22 cellular contexts compared by ENCODE assay signal in the genomic region with DNA sequence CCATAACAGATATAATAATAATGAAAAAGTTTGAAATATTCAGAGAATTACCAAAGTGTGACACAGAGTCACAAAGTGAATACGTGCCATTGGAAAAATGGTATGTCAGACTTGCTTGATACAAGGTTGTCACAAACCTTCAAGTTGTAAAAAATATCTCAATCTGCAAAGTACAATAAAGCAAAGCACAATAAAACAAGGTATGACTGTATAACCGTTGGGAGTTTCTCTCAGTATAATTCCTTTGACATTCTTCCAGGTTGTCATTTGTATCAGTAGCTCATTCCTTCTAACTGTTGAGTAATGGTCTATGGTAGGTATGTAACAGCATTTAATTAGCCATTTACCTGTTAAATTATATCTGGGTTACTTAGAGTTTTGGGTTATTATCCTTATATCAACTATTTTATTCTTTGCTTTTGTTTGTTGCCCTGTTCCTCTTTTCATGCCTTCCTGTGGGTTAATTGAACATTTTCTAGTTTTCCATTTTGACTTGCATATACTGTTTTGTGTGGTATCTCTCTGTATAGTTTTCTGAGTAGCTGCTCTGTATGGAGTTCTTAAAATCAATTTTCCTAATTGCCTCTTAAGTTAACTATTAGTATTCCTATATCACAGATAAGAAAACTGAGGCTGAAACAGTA.
DNase-seq lines count a peak whose midpoint lies in the region; ATAC-seq, FAIRE-seq and TF ChIP-seq lines count a peak whose summit lies in the region.
"Had no signal": no experiment of that assay in that cellular context is flagged by ENCODE, and none has a peak within 500 bp of the region (broad histone marks: within the 10 kb centered on the region; RNA-seq: fewer than 3 reads in every experiment).

No MANE protein-coding gene starts in this region.

- H3K27ac ChIP-seq in VCaP (peak overlapping the region; percentile 40), hepatocyte (peak overlapping the region; percentile 33), pancreas (no peak overlapping the region)
- H3K27ac ChIP-seq: 22Rv1, A549, C4-2B had no signal

- H3K4me3 ChIP-seq in Caco-2 (ENCODE audit: low read depth, low read length) (no peak overlapping the region), hepatocyte (no peak overlapping the region), pancreas (no peak overlapping the region)
- H3K4me3 ChIP-seq: A549, GM23338 had no signal

- H3K27ac Mint-ChIP-seq in Caco-2 (ENCODE audit: unreplicated experiment) (peak overlapping the region; percentile 68), WTC11 (no peak overlapping the region)
- H3K27ac Mint-ChIP-seq: CD4-positive, alpha-beta T cell; GM23338 had no signal

- H3K9me3 ChIP-seq in Caco-2, result no peaks in the 10 kb centered on the region
- H3K9me3 ChIP-seq in hepatocyte (ENCODE audit: low read depth), result no peaks in the 10 kb centered on the region
- no peaks in the 10 kb centered on the region for H3K9me3 ChIP-seq in pancreas
- H3K9me3 ChIP-seq: A549 had no signal

- H3K4me1 ChIP-seq in Caco-2, result peaks cover 21% of the 10 kb centered on the region
- H3K4me1 ChIP-seq in hepatocyte (ENCODE audit: insufficient read depth), result no peaks in the 10 kb centered on the region
- no peaks in the 10 kb centered on the region for H3K4me1 ChIP-seq in pancreas
- H3K4me1 ChIP-seq: A549 had no signal

- H3K4me2 ChIP-seq in hepatocyte, result peak overlapping the region; percentile 5
- H3K4me2 ChIP-seq: A549, GM23338 had no signal

- no peaks in the 10 kb centered on the region for H3K27me3 Mint-ChIP-seq in Caco-2 (ENCODE audit: insufficient read depth, unreplicated experiment)
- no peaks in the 10 kb centered on the region for H3K27me3 Mint-ChIP-seq in WTC11 (ENCODE audit: low read depth)
- H3K27me3 Mint-ChIP-seq: CD4-positive, alpha-beta T cell had no signal

- no peaks in the 10 kb centered on the region for H4K20me1 ChIP-seq in hepatocyte (ENCODE audit: insufficient read depth, poor library complexity, severe bottlenecking)

- H3K36me3 Mint-ChIP-seq in Caco-2 (ENCODE audit: insufficient read depth, unreplicated experiment) (no peaks in the 10 kb centered on the region), WTC11 (no peaks in the 10 kb centered on the region)

- FAIRE-seq in pancreas (lab: Jason Lieb, UNC), result peak; percentile 47
- FAIRE-seq: A549, GM12892, GM18507, HTR-8/SVneo had no signal

- POLR2A ChIA-PET in Caco-2 (lab: Charles Lee) (no interaction called here), WTC11 (lab: Charles Lee) (no interaction called here)

- no peaks in the 10 kb centered on the region for H3K79me2 ChIP-seq in hepatocyte

- H3K36me3 ChIP-seq in Caco-2 (ENCODE audit: control insufficient read depth, insufficient read depth, low read length) (no peaks in the 10 kb centered on the region), hepatocyte (replicated peaks; ENCODE audit: insufficient read depth, low read depth) (no peaks in the 10 kb centered on the region), pancreas (no peaks in the 10 kb centered on the region)

- no peak for DNase-seq in Caco-2
- no peak for DNase-seq in hepatocyte (ENCODE audit: low spot score)
- DNase-seq in pancreas, result no peak
- DNase-seq in GM10266 (ENCODE audit: extremely low spot score), result no peak
- DNase-seq in DMS 273 treated with DMSO at 0.1 percent for 48 hours (lab: John Stamatoyannopoulos, UW), result no peak
- no peak for DNase-seq in WTC11 (ENCODE audit: low spot score)
- no peak for DNase-seq in NCI-H1105 treated with DMSO at 0.1 percent for 48 hours (lab: John Stamatoyannopoulos, UW)
- DNase-seq: AML-193; CD4-positive, alpha-beta T cell; DMS79 treated with DMSO at 0.1 percent for 48 hours; GF-D8; H7; IMR-90 had no signal

- peaks cover 11% of the 10 kb centered on the region for H3K9me3 Mint-ChIP-seq in Caco-2 (ENCODE audit: unreplicated experiment)
- 0 out of 2 replicates have a peak, but pooled peaks cover 3% of the 10 kb centered on the region for H3K9me3 Mint-ChIP-seq in WTC11
- H3K9me3 Mint-ChIP-seq: GM23338 had no signal

- intact Hi-C loops in Caco-2 (cut with micrococcal nuclease; ENCODE audit: unreplicated experiment) (loop anchor here (1.0 kb wide), 1 partner anchor 14 kb away; no protein-coding TSS in a partner anchor), pancreas (cut with DNase I) (no loop called here)

- no peak for TF ChIP-seq CTCF in Caco-2 (IDR thresholded peaks at IDR 0.05; ENCODE audit: insufficient read depth in 1 of 2, low read depth in 1 of 2, low read length in 1 of 2, severe bottlenecking in 1 of 2, unreplicated experiment in 1 of 2)
- no peak for TF ChIP-seq CTCF in VCaP (conservative IDR thresholded peaks at IDR 0.05)
- TF ChIP-seq CTCF in hepatocyte (IDR thresholded peaks at IDR 0.05; ENCODE audit: poor library complexity), result no peak
- TF ChIP-seq CTCF in pancreas (IDR thresholded peaks at IDR 0.05), result no peak
- no peak for TF ChIP-seq CTCF in GM10266 (IDR thresholded peaks at IDR 0.05; ENCODE audit: control insufficient read depth, insufficient read depth, low read depth, missing control alignments)
- no peak for TF ChIP-seq CTCF in WTC11 (IDR thresholded peaks at IDR 0.05)

- WGBS in hepatocyte (ENCODE audit: low lambda C conversion rate, missing lambda C conversion rate), result 69% methylated on average over 2 of the region's 2 CpGs
- 81 to 88% methylated on average over 2 of the region's 2 CpGs for WGBS in pancreas, 2 donors

- H3K9me2 ChIP-seq in hepatocyte (replicated peaks; ENCODE audit: insufficient read depth), result no peaks in the 10 kb centered on the region

- no peak for ATAC-seq in pancreas
- no peak for ATAC-seq in WTC11
- ATAC-seq: A549, GM23338, HCT116 had no signal

- H3K4me3 Mint-ChIP-seq in Caco-2 (ENCODE audit: unreplicated experiment) (no peak overlapping the region), WTC11 (no peak overlapping the region)
- H3K4me3 Mint-ChIP-seq: CD4-positive, alpha-beta T cell; GM23338 had no signal

- BruUV-seq in Caco-2 (replicated peaks; lab: Mats Ljungman, UMichigan), result no TSS peak

- H3K4me1 Mint-ChIP-seq in Caco-2 (ENCODE audit: low read depth, unreplicated experiment), result peaks cover 19% of the 10 kb centered on the region
- no peaks in the 10 kb centered on the region for H3K4me1 Mint-ChIP-seq in WTC11
- H3K4me1 Mint-ChIP-seq: GM23338 had no signal

- CTCF ChIA-PET in Caco-2 (lab: Charles Lee), result interaction anchor here (1.1 kb wide), 1 partner anchor 14 kb away, joined by 4 read pairs; no protein-coding TSS in a partner anchor
- CTCF ChIA-PET in WTC11 (lab: Charles Lee), result no interaction called here

- H3K27me3 ChIP-seq in Caco-2 (replicated peaks; ENCODE audit: control insufficient read depth, insufficient read depth, low read length) (no peaks in the 10 kb centered on the region), hepatocyte (no peaks in the 10 kb centered on the region), pancreas (no peaks in the 10 kb centered on the region)

- no peak overlapping the region for H2AFZ ChIP-seq in hepatocyte
- H2AFZ ChIP-seq: GM23338 had no signal

TF ChIP-seq in WTC11, 78 proteins besides CTCF, POLR2A, EP300 and RAD21:
- no peak for TF ChIP-seq KAT7 (CRISPR knock-in tag; IDR thresholded peaks at IDR 0.05; ENCODE audit: borderline replicate concordance)
- no peak for TF ChIP-seq ETV6 (CRISPR knock-in tag; IDR thresholded peaks at IDR 0.05)

Comparison
In these comparisons a context has a peak if more than half of its experiments do, and no peak if none do; other contexts are left out.
1. H3K27ac ChIP-seq: peak in VCaP (single experiment) and hepatocyte (single experiment); none in pancreas (0 of 4).